17 cellular contexts compared by ENCODE assay signal in the genomic region with DNA sequence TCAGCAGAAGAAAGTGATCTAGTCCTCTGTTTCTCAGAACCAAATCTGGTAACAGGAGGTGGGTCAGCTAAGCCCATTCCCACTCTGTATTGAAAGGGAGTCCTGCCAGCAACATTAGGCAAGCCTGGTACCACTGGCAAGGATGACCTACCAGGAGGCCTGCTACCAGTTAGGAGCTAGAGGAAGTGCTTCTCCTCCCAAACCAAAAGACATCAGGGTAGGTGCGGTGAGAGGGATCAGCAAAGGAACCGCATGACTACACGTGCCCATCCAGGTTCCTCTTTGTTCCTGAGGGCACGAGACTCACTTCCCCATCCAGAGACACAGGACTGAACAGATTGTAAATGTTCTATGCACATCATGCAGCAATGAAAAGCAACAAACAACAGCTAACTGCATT. TPM values are rescaled to one million over a fixed set of nuclear protein-coding genes. Genes with fewer than 3 reads are reported as not detected.
DNase-seq lines count a peak whose midpoint lies in the region; ATAC-seq, FAIRE-seq and TF ChIP-seq lines count a peak whose summit lies in the region.
"Had no signal": no experiment of that assay in that cellular context is flagged by ENCODE, and none has a peak within 500 bp of the region (broad histone marks: within the 10 kb centered on the region; RNA-seq: fewer than 3 reads in every experiment).

No MANE protein-coding gene starts in this region.

- H3K4me3 ChIP-seq in adrenal gland (no peak overlapping the region), neuronal stem cell (ENCODE audit: low read length in 2 of 2) (no peak overlapping the region)
- H3K4me3 ChIP-seq: BLaER1 had no signal

- H4K91ac ChIP-seq in neuronal stem cell (ENCODE audit: low read depth, low read length, poor library complexity) = no peak overlapping the region

- no peak overlapping the region for H3K23ac ChIP-seq in neuronal stem cell (ENCODE audit: low read depth, low read length, poor library complexity)

- no peak overlapping the region for H2BK5ac ChIP-seq in neuronal stem cell (ENCODE audit: low read length)

- no peaks in the 10 kb centered on the region for H3K9me3 ChIP-seq in adrenal gland (replicated peaks in 1 of 3)
- no peaks in the 10 kb centered on the region for H3K9me3 ChIP-seq in neuronal stem cell (replicated peaks in 1 of 2; ENCODE audit: control insufficient read depth in 2 of 2, insufficient read depth in 1 of 2, low read depth in 1 of 2, low read length in 2 of 2)
- H3K9me3 ChIP-seq: BLaER1 had no signal

- no peak overlapping the region for H2BK15ac ChIP-seq in neuronal stem cell (ENCODE audit: low read length)

- no peak overlapping the region for H2BK12ac ChIP-seq in neuronal stem cell (ENCODE audit: low read length)

- no peaks in the 10 kb centered on the region for H3K4me1 ChIP-seq in adrenal gland (replicated peaks in 1 of 2)
- H3K4me1 ChIP-seq in neuronal stem cell (ENCODE audit: control insufficient read depth in 2 of 2, insufficient read depth in 1 of 2, low read depth in 1 of 2, low read length in 2 of 2) = no peaks in the 10 kb centered on the region
- H3K4me1 ChIP-seq: BLaER1 had no signal

- H2AK5ac ChIP-seq in neuronal stem cell (ENCODE audit: low read depth, low read length) = no peak overlapping the region

- H3K9ac ChIP-seq in neuronal stem cell (ENCODE audit: low read depth, low read length, poor library complexity) = no peak overlapping the region
- H3K9ac ChIP-seq: BLaER1 had no signal

- 57 to 81% (median 72%) methylated on average over 1 to 4 of the region's 4 CpGs for WGBS in adrenal gland, 4 donors
- no CpG with 5 or more reads among the region's 4 CpGs for WGBS in neuronal stem cell (ENCODE audit: extremely low coverage in 2 of 2, insufficient read length in 2 of 2, insufficient replicate concordance in 1 of 2), 2 donors

- no peaks in the 10 kb centered on the region for H3K36me3 ChIP-seq in adrenal gland (replicated peaks in 1 of 2)
- H3K36me3 ChIP-seq in neuronal stem cell (replicated peaks in 1 of 2; ENCODE audit: control insufficient read depth in 2 of 2, insufficient read depth in 2 of 2, low read length in 2 of 2) = no peaks in the 10 kb centered on the region
- H3K36me3 ChIP-seq: BLaER1 had no signal

- ATAC-seq in HG03135 (IDR thresholded peaks at IDR 0.05; ENCODE audit: unreplicated experiment) = no peak

- DNase-seq in GM12892 (ENCODE audit: insufficient read length) (no peak), NOMO-1 treated with dmso at 0.1 percent for 144 hours (lab: John Stamatoyannopoulos, UW; ENCODE audit: unreplicated experiment) (peak; percentile 67), adrenal gland (peak in 5 of 7 donors; percentile 13 to 43 (median 17)), neuronal stem cell (ENCODE audit: low spot score) (no peak), T-helper 1 cell (no peak), NCI-H774 (lab: John Stamatoyannopoulos, UW) (no peak), NCI-H1092 treated with DMSO at 0.1 percent for 48 hours (lab: John Stamatoyannopoulos, UW) (no peak)
- DNase-seq: endodermal cell, NCI-H2081, NCI-H82, retina had no signal

- peak overlapping the region; percentile 36 for H2AFZ ChIP-seq in neuronal stem cell (ENCODE audit: low read length)

- no peak overlapping the region for H3K4ac ChIP-seq in neuronal stem cell (ENCODE audit: low read length)

- no peak overlapping the region for H3K14ac ChIP-seq in neuronal stem cell (ENCODE audit: low read length)

- H3K27ac ChIP-seq in adrenal gland = no peak overlapping the region
- H3K27ac ChIP-seq in neuronal stem cell (replicated peaks; ENCODE audit: low read length) = no peak overlapping the region
- H3K27ac ChIP-seq: BLaER1 had no signal

- no peak overlapping the region for H2BK120ac ChIP-seq in neuronal stem cell (ENCODE audit: low read depth, low read length)

- no peak for TF ChIP-seq POLR2A in GM12892 (IDR thresholded peaks at IDR 0.05; ENCODE audit: low read depth, low read length)
- no peak for TF ChIP-seq POLR2A in adrenal gland (IDR thresholded peaks at IDR 0.05)

- no peaks in the 10 kb centered on the region for H3K79me1 ChIP-seq in neuronal stem cell (ENCODE audit: low read depth, low read length)

- TF ChIP-seq CTCF in adrenal gland (IDR thresholded peaks at IDR 0.05) = no peak

- H3K18ac ChIP-seq in neuronal stem cell (ENCODE audit: low read length) = no peak overlapping the region

- H3K4me2 ChIP-seq in neuronal stem cell (ENCODE audit: insufficient read depth, low read length, poor library complexity, severe bottlenecking) = no peak overlapping the region
- H3K4me2 ChIP-seq: BLaER1 had no signal

- intact Hi-C loops in adrenal gland (cut with DNase I) = no loop called here

- peak; percentile 24 for FAIRE-seq in GM12892 (lab: Jason Lieb, UNC)
- FAIRE-seq: GM19239, islet of Langerhans had no signal

- H3K27me3 ChIP-seq in adrenal gland (no peaks in the 10 kb centered on the region), neuronal stem cell (ENCODE audit: control insufficient read depth in 3 of 3, insufficient read depth in 3 of 3, low read depth in 1 of 3, low read length in 3 of 3) (no peaks in the 10 kb centered on the region)
- H3K27me3 ChIP-seq: BLaER1 had no signal

- H4K8ac ChIP-seq in neuronal stem cell (ENCODE audit: low read depth, low read length) = no peak overlapping the region

RNA-seq across cellular contexts. Expression of a gene that starts 2.8 kb away (rescaled TPM):
- polyA plus RNA-seq in GM12892 (2012; ENCODE audit: missing spikeins) = not detected
- not detected for total RNA-seq in adrenal gland
- under 1 TPM in 1 of 3 donors, not detected in 2; 0.22 TPM for polyA plus RNA-seq in adrenal gland
- not detected for polyA plus RNA-seq in neuronal stem cell (2013, experiment 1 of 2)
- not detected for polyA plus RNA-seq in neuronal stem cell (2013, experiment 2 of 2)
- total RNA-seq: endodermal cell, frontal cortex, myocyte had no signal

RNA-seq across cellular contexts. Expression of a gene that starts 13.7 kb away (rescaled TPM):
- polyA plus RNA-seq in GM12892 (2012; ENCODE audit: missing spikeins) = not detected
- not detected for total RNA-seq in adrenal gland
- under 1 TPM in 1 of 3 donors, not detected in 2; 0.26 TPM for polyA plus RNA-seq in adrenal gland
- polyA plus RNA-seq in neuronal stem cell (2013, experiment 1 of 2) = not detected
- polyA plus RNA-seq in neuronal stem cell (2013, experiment 2 of 2) = not detected
- total RNA-seq: endodermal cell, myocyte had no signal

RNA-seq across cellular contexts. Expression of a gene that starts 16.9 kb away (rescaled TPM):
- not detected for polyA plus RNA-seq in GM12892 (2012; ENCODE audit: missing spikeins)
- total RNA-seq in adrenal gland = 1 to 10 TPM in 3 of 8 donors, under 1 TPM in 3, not detected in 2; 0.25 to 5.2 (median 1.0) TPM
- 1 to 10 TPM; 1.5 to 2.4 (median 2.4) TPM for polyA plus RNA-seq in adrenal gland
- polyA plus RNA-seq in neuronal stem cell (2013, experiment 1 of 2) = not detected
- not detected for polyA plus RNA-seq in neuronal stem cell (2013, experiment 2 of 2)

RNA-seq across cellular contexts. Expression of a gene that starts 29.1 kb away (rescaled TPM):
- not detected for polyA plus RNA-seq in GM12892 (2012; ENCODE audit: missing spikeins)
- 1 to 10 TPM in 1 of 8 donors, under 1 TPM in 1, not detected in 6; 0.69 to 3.8 TPM for total RNA-seq in adrenal gland
- polyA plus RNA-seq in adrenal gland = not detected
- polyA plus RNA-seq in neuronal stem cell (2013, experiment 1 of 2) = not detected
- not detected for polyA plus RNA-seq in neuronal stem cell (2013, experiment 2 of 2)
- total RNA-seq: endodermal cell had no signal

RNA-seq across cellular contexts. Expression of a gene that starts 46.5 kb away (rescaled TPM):
- not detected for polyA plus RNA-seq in GM12892 (2012; ENCODE audit: missing spikeins)
- total RNA-seq in adrenal gland = under 1 TPM in 3 of 8 donors, not detected in 5; 0.14 to 0.47 (median 0.42) TPM
- under 1 TPM in 2 of 3 donors, not detected in 1; 0.11 to 0.20 TPM for polyA plus RNA-seq in adrenal gland
- not detected for polyA plus RNA-seq in neuronal stem cell (2013, experiment 1 of 2)
- not detected for polyA plus RNA-seq in neuronal stem cell (2013, experiment 2 of 2)
- total RNA-seq: endodermal cell, frontal cortex, myocyte had no signal

Comparison
In these comparisons a context has a peak if more than half of its experiments do, and no peak if none do; other contexts are left out.
1. DNase-seq: peak in NOMO-1 treated with dmso at 0.1 percent for 144 hours (single experiment) and adrenal gland (5 of 7); none in GM12892 (single experiment), neuronal stem cell (single experiment), T-helper 1 cell (0 of 5), NCI-H774 (single experiment) and NCI-H1092 treated with DMSO at 0.1 percent for 48 hours (single experiment).